Comparison of ENCODE assay signal across 8 cellular contexts in the genomic region with DNA sequence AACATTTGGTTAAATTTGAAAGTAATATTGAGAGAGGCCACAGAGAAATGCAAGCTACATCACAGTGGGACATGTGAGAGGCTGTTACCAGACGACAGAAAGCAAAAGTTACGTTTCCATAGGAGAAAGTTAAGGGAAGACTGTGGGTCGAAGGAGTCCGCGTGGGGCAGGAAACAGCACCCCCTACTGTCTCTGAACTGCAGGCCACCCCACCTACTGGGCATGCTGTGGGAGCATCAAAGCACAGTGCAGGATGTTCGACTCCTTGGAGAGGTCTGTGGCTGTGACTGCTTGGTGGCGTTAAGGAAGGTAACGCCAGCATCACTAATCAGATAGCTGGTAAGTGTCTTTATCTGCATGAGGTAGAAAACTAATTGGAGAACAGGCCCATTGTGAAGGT.
DNase-seq lines count a peak whose midpoint lies in the region; ATAC-seq and TF ChIP-seq lines count a peak whose summit lies in the region.

No MANE protein-coding gene starts in this region.

- H3F3A ChIP-seq in PC-3 (ENCODE audit: low read length, unreplicated experiment): no peaks in the 10 kb centered on the region

- H3K4me1 Mint-ChIP-seq in naive thymus-derived CD4-positive, alpha-beta T cell: peaks cover 0 to 5% (median 0%) of the 10 kb centered on the region in 7 donors

- peak; percentile 86 for ATAC-seq in HG02870 (IDR thresholded peaks at IDR 0.05; ENCODE audit: unreplicated experiment)
- ATAC-seq in PC-3: peak; percentile 91
- ATAC-seq in naive thymus-derived CD4-positive, alpha-beta T cell: peak; percentile 65
- no peak for ATAC-seq in HG02970 (IDR thresholded peaks at IDR 0.05; ENCODE audit: low FRiP score, unreplicated experiment)

- H3K9me2 ChIP-seq in PC-3 (replicated peaks; ENCODE audit: low read length): no peaks in the 10 kb centered on the region

- H4K20me1 ChIP-seq in PC-3 (ENCODE audit: low read length): no peaks in the 10 kb centered on the region

- peaks cover 0 to 3% (median 0%) of the 10 kb centered on the region in 11 donors for H3K9me3 Mint-ChIP-seq in naive thymus-derived CD4-positive, alpha-beta T cell

- CTCF ChIA-PET in PC-3 (lab: Charles Lee): interaction anchor here (0.6 kb wide), 1 partner anchor 1492 kb away, joined by 3 read pairs; no protein-coding TSS in a partner anchor
- CTCF ChIA-PET in naive thymus-derived CD4-positive, alpha-beta T cell (lab: Charles Lee): no interaction called here

- peak; percentile 59 for TF ChIP-seq CTCF in 22Rv1 (IDR thresholded peaks at IDR 0.05)
- peak; percentile 89 for TF ChIP-seq CTCF in GM13977 (IDR thresholded peaks at IDR 0.05; ENCODE audit: extremely low read depth, insufficient read depth, missing control alignments)
- TF ChIP-seq CTCF in PC-3 (conservative IDR thresholded peaks at IDR 0.05; ENCODE audit: low read depth, low read length): peak; percentile 87
- TF ChIP-seq CTCF in choroid plexus epithelial cell (conservative IDR thresholded peaks at IDR 0.05; ENCODE audit: low read depth, low read length): peak; percentile 72

- H3K79me2 ChIP-seq in PC-3 (ENCODE audit: low read length): no peaks in the 10 kb centered on the region

- no peaks in the 10 kb centered on the region for H3K4me1 ChIP-seq in PC-3 (ENCODE audit: insufficient read depth, low read length)
- no peaks in the 10 kb centered on the region for H3K4me1 ChIP-seq in naive thymus-derived CD4-positive, alpha-beta T cell (ENCODE audit: control insufficient read depth in 2 of 2, insufficient read depth in 2 of 2, low read length in 2 of 2)

- H3K27ac ChIP-seq in 22Rv1 (no peak overlapping the region), PC-3 (ENCODE audit: low read length) (no peak overlapping the region)
- no peak overlapping the region for H3K27ac ChIP-seq in naive thymus-derived CD4-positive, alpha-beta T cell (ENCODE audit: low read depth, low read length)

- intact Hi-C loops in PC-3 (cut with micrococcal nuclease): loop anchor here (5.0 kb wide), 1 partner anchor 608 kb away; no protein-coding TSS in a partner anchor
- intact Hi-C loops in naive thymus-derived CD4-positive, alpha-beta T cell (cut with micrococcal nuclease): loop anchor here (1.0 to 5.0 kb wide), 2 partner anchors 249 to 608 kb away; no protein-coding TSS in a partner anchor

- H3K36me3 ChIP-seq in PC-3 (ENCODE audit: low read depth, low read length): no peaks in the 10 kb centered on the region
- H3K36me3 ChIP-seq in naive thymus-derived CD4-positive, alpha-beta T cell (ENCODE audit: control insufficient read depth in 2 of 3, insufficient read depth in 3 of 3, low read length in 3 of 3): no peaks in the 10 kb centered on the region

- H3K9me3 ChIP-seq in PC-3 (ENCODE audit: low read length): no peaks in the 10 kb centered on the region
- H3K9me3 ChIP-seq in naive thymus-derived CD4-positive, alpha-beta T cell (ENCODE audit: control insufficient read depth in 2 of 3, low read length in 3 of 3): no peaks in the 10 kb centered on the region

- no peaks in the 10 kb centered on the region for H3K27me3 ChIP-seq in PC-3 (ENCODE audit: low read length)
- no peaks in the 10 kb centered on the region for H3K27me3 ChIP-seq in naive thymus-derived CD4-positive, alpha-beta T cell (ENCODE audit: control insufficient read depth in 2 of 2, insufficient read depth in 2 of 2, low read length in 2 of 2)

- H3K4me3 ChIP-seq in PC-3 (ENCODE audit: low read length): no peak overlapping the region
- no peak overlapping the region for H3K4me3 ChIP-seq in choroid plexus epithelial cell (ENCODE audit: low read depth, low read length)
- H3K4me3 ChIP-seq in naive thymus-derived CD4-positive, alpha-beta T cell (ENCODE audit: low read length): no peak overlapping the region

- H3K27ac Mint-ChIP-seq in naive thymus-derived CD4-positive, alpha-beta T cell: no peak overlapping the region

- BruUV-seq in PC-3 (replicated peaks; lab: Mats Ljungman, UMichigan): no TSS peak

- POLR2A ChIA-PET in PC-3 (lab: Charles Lee; ENCODE audit: unreplicated experiment): no interaction called here
- POLR2A ChIA-PET in naive thymus-derived CD4-positive, alpha-beta T cell (lab: Charles Lee): no interaction called here

- no peak overlapping the region for H3K4me3 Mint-ChIP-seq in naive thymus-derived CD4-positive, alpha-beta T cell

- peak; percentile 18 for DNase-seq in GM13977 (ENCODE audit: low spot score)
- peak; percentile 54 for DNase-seq in PC-3
- peak; percentile 41 for DNase-seq in choroid plexus epithelial cell (ENCODE audit: low read depth)
- DNase-seq in naive thymus-derived CD4-positive, alpha-beta T cell: peak in 2 of 9 donors; percentile 8 to 43
- no peak for DNase-seq in DMS114 treated with DMSO at 0.1 percent for 48 hours (lab: John Stamatoyannopoulos, UW; ENCODE audit: unreplicated experiment)

- H3K4me2 ChIP-seq in PC-3 (ENCODE audit: low read length): no peak overlapping the region

- H2AFZ ChIP-seq in PC-3 (ENCODE audit: low read length): no peak overlapping the region

- H3K36me3 Mint-ChIP-seq in naive thymus-derived CD4-positive, alpha-beta T cell: no peaks in the 10 kb centered on the region

- in situ Hi-C loops in GM13977 (cut with MboI; ENCODE audit: low pct_unique_long_range_greater_than_20kb, low sequenced_read_pairs, unreplicated experiment): loop anchor here (25.0 kb wide), 1 partner anchor 608 kb away; no protein-coding TSS in a partner anchor

- no peak overlapping the region for H3K9ac ChIP-seq in PC-3 (ENCODE audit: low read length)

- H3K27me3 Mint-ChIP-seq in naive thymus-derived CD4-positive, alpha-beta T cell: peaks cover 0 to 3% (median 0%) of the 10 kb centered on the region in 5 donors
